2 cellular contexts compared by ENCODE assay signal in genomic region chr20:47454298-47455132, GRCh38.
TF ChIP-seq lines count a peak whose summit lies in the region.

No MANE protein-coding gene starts in this region.

TF ChIP-seq in GM23338, 12 proteins besides CTCF, POLR2A, EP300 and RAD21:
- TF ChIP-seq ETS1 (IDR thresholded peaks at IDR 0.05), result no peak
- TF ChIP-seq EZH2phosphoT487 (IDR thresholded peaks at IDR 0.05; ENCODE audit: unreplicated experiment), result no peak
- no peak for TF ChIP-seq REST (IDR thresholded peaks at IDR 0.05; ENCODE audit: unreplicated experiment)
- TF ChIP-seq STAT1 (IDR thresholded peaks at IDR 0.05; ENCODE audit: unreplicated experiment), result no peak
- no peak for TF ChIP-seq ZNF114 (CRISPR knock-in tag; IDR thresholded peaks at IDR 0.05)

TF ChIP-seq in H1, 55 proteins besides CTCF, POLR2A, EP300 and RAD21:
- TF ChIP-seq SRF (IDR thresholded peaks at IDR 0.05; ENCODE audit: low read depth, low read length) (no peak), MAFK (IDR thresholded peaks at IDR 0.05; ENCODE audit: low read depth, low read length) (no peak), CEBPB (IDR thresholded peaks at IDR 0.05; ENCODE audit: low read depth, low read length) (peak; percentile 52; the same call in 1 of the 2 replicates), CHD7 (IDR thresholded peaks at IDR 0.05; ENCODE audit: insufficient replicate concordance, low read length) (no peak), JUN (IDR thresholded peaks at IDR 0.05; ENCODE audit: low read depth, low read length) (no peak)
